Comparison of ENCODE assay signal across 27 cellular contexts in genomic region chr22:17441326-17441725, GRCh38.
"Had no signal": no experiment of that assay in that cellular context is flagged by ENCODE, and none has a peak within 500 bp of the region (broad histone marks: within the 10 kb centered on the region; RNA-seq: fewer than 3 reads in every experiment).

No MANE protein-coding gene starts in this region.

- H3K36me3 ChIP-seq: heart right ventricle, left ventricle myocardium inferior, pancreas, stomach, thoracic aorta, tibial artery, upper lobe of right lung had no signal

- H3K27ac Mint-ChIP-seq: mesothelial cell of epicardium; naive thymus-derived CD4-positive, alpha-beta T cell; natural killer cell treated with Interleukin-12 subunit alpha and Interleukin-12 subunit beta and Interleukin-15 and Interleukin-18, amount 100 ng/mL, for 72 hours; stimulated activated naive B cell treated with anti-CD40 and anti-IgM and Interleukin-4, amounts not matched to agents 10 μg/mL and 1 μg/mL and 100 μg/mL, for 72 hours had no signal

- H3K4me3 Mint-ChIP-seq: mesothelial cell of epicardium; naive thymus-derived CD4-positive, alpha-beta T cell; natural killer cell treated with Interleukin-12 subunit alpha and Interleukin-12 subunit beta and Interleukin-15 and Interleukin-18, amount 100 ng/mL, for 72 hours; stimulated activated naive B cell treated with anti-CD40 and anti-IgM and Interleukin-4, amounts not matched to agents 10 μg/mL and 1 μg/mL and 100 μg/mL, for 72 hours had no signal

- H3K9me3 Mint-ChIP-seq: mesothelial cell of epicardium; naive thymus-derived CD4-positive, alpha-beta T cell; natural killer cell treated with Interleukin-12 subunit alpha and Interleukin-12 subunit beta and Interleukin-15 and Interleukin-18, amount 100 ng/mL, for 72 hours; stimulated activated naive B cell treated with anti-CD40 and anti-IgM and Interleukin-4, amounts not matched to agents 10 μg/mL and 1 μg/mL and 100 μg/mL, for 72 hours had no signal

- H3K27ac ChIP-seq: heart right ventricle, hepatocyte, left ventricle myocardium inferior, pancreas, skin epidermis, stomach, thoracic aorta, tibial artery, upper lobe of right lung had no signal

- H3K4me1 ChIP-seq: pancreas, tibial artery had no signal

- ATAC-seq: heart right ventricle; mucosa of descending colon; naive thymus-derived CD4-positive, alpha-beta T cell; natural killer cell treated with Interleukin-12 subunit alpha and Interleukin-12 subunit beta and Interleukin-15 and Interleukin-18, amount 100 ng/mL, for 72 hours; pancreas; right cardiac atrium; sciatic nerve; stimulated activated naive B cell treated with anti-CD40 and anti-IgM and Interleukin-4, amounts not matched to agents 10 μg/mL and 1 μg/mL and 100 μg/mL, for 72 hours; stimulated activated naive CD8-positive, alpha-beta T cell treated with anti-CD3 and anti-CD28 coated beads, Interleukin-15, Interleukin-2, amounts not matched to agents 100 U/mL and 50 U/mL, for 24 hours; upper lobe of right lung had no signal

- H3K9me3 ChIP-seq: heart right ventricle, left ventricle myocardium inferior, mucosa of descending colon, pancreas, stomach, thoracic aorta, tibial artery, upper lobe of right lung had no signal

- H3K4me3 ChIP-seq: heart right ventricle, hepatocyte, left ventricle myocardium inferior, lung, mucosa of descending colon, pancreas, skin epidermis, stomach, thoracic aorta, tibial artery, upper lobe of right lung had no signal

- H3K27me3 ChIP-seq: heart right ventricle, hepatocyte, pancreas, upper lobe of right lung had no signal

- H3K36me3 Mint-ChIP-seq: mesothelial cell of epicardium; naive thymus-derived CD4-positive, alpha-beta T cell; natural killer cell treated with Interleukin-12 subunit alpha and Interleukin-12 subunit beta and Interleukin-15 and Interleukin-18, amount 100 ng/mL, for 72 hours; stimulated activated naive B cell treated with anti-CD40 and anti-IgM and Interleukin-4, amounts not matched to agents 10 μg/mL and 1 μg/mL and 100 μg/mL, for 72 hours had no signal

- DNase-seq: heart right ventricle; islet precursor cell; left ventricle myocardium inferior; mesendoderm; mucosa of descending colon; naive thymus-derived CD4-positive, alpha-beta T cell; nucleus accumbens; pancreas; retina; right cardiac atrium; stimulated activated CD4-positive, alpha-beta T cell treated with anti-CD3 and anti-CD28 coated beads, Interleukin-12 subunit alpha, Interleukin-12 subunit beta, amount 100 ng/mL, for 4 hours; stimulated activated CD4-positive, alpha-beta T cell treated with anti-CD3 and anti-CD28 coated beads, Interleukin-15, amount 100 ng/mL, for 24 hours; stimulated activated CD4-positive, alpha-beta T cell treated with anti-CD3 and anti-CD28 coated beads, Interleukin-2, amount 100 ng/mL, for 24 hours; stimulated activated CD4-positive, alpha-beta T cell treated with anti-CD3 and anti-CD28 coated beads, Interleukin-4, amount 100 ng/mL, for 1 hour; stimulated activated naive B cell treated with anti-CD40 and anti-IgM and Interleukin-4, amounts not matched to agents 10 μg/mL and 1 μg/mL and 100 μg/mL, for 72 hours; stimulated activated naive CD8-positive, alpha-beta T cell treated with anti-CD3 and anti-CD28 coated beads, Interleukin-15, Interleukin-2, amounts not matched to agents 100 U/mL and 50 U/mL, for 24 hours; stomach; tibial artery; trophoblast cell; upper lobe of right lung had no signal
